ENCODE assay signal across 22 cellular contexts in genomic region chr6:168277274-168277669, GRCh38. TPM values are rescaled to one million over a fixed set of nuclear protein-coding genes. Genes with fewer than 3 reads are reported as not detected.
"Had no signal": no experiment of that assay in that cellular context is flagged by ENCODE, and none has a peak within 500 bp of the region (broad histone marks: within the 10 kb centered on the region; RNA-seq: fewer than 3 reads in every experiment).

No MANE protein-coding gene starts in this region.

- H3K4me1 Mint-ChIP-seq: activated CD4-positive, alpha-beta T cell treated with anti-CD3 and anti-CD28 coated beads for 36 hours; activated CD8-positive, alpha-beta memory T cell treated with anti-CD3 and anti-CD28 coated beads, Interleukin-2, amount 10 ng/mL, durations not matched to agents 7 days and 5 days had no signal

- H3K9me3 Mint-ChIP-seq: activated CD4-positive, alpha-beta memory T cell treated with anti-CD3 and anti-CD28 coated beads for 36 hours; activated naive CD4-positive, alpha-beta T cell treated with anti-CD3 and anti-CD28 coated beads, Interleukin-2, amount 50 U/mL, for 72 hours; activated T-cell treated with anti-CD3 and anti-CD28 coated beads, Interleukin-2, amount 50 U/mL, for 24 hours had no signal

- ATAC-seq: activated CD4-positive, alpha-beta T cell treated with anti-CD3 and anti-CD28 coated beads for 36 hours; activated CD8-positive, alpha-beta memory T cell treated with anti-CD3 and anti-CD28 coated beads, Interleukin-2, amount 10 ng/mL, durations not matched to agents 7 days and 5 days; activated naive CD4-positive, alpha-beta T cell treated with anti-CD3 and anti-CD28 coated beads, Interleukin-2, amount 50 U/mL, for 72 hours; esophagus mucosa; left lung had no signal

- H3K4me3 ChIP-seq: colonic mucosa, hepatocyte, left lung, tibial nerve, vagina had no signal

- H3K36me3 Mint-ChIP-seq: activated CD4-positive, alpha-beta memory T cell treated with anti-CD3 and anti-CD28 coated beads for 36 hours; activated CD8-positive, alpha-beta memory T cell treated with anti-CD3 and anti-CD28 coated beads, Interleukin-2, amount 10 ng/mL, durations not matched to agents 7 days and 5 days; naive B cell had no signal

- H3K27me3 ChIP-seq: colonic mucosa, hepatocyte, vagina had no signal

- H3K36me3 ChIP-seq: colonic mucosa, left lung, neutrophil, tibial nerve, vagina had no signal

- H3K4me3 Mint-ChIP-seq: activated CD4-positive, alpha-beta memory T cell treated with anti-CD3 and anti-CD28 coated beads for 36 hours; activated CD4-positive, alpha-beta T cell treated with anti-CD3 and anti-CD28 coated beads for 36 hours; activated CD8-positive, alpha-beta memory T cell treated with anti-CD3 and anti-CD28 coated beads, Interleukin-2, amount 10 ng/mL, durations not matched to agents 7 days and 5 days; activated T-cell treated with anti-CD3 and anti-CD28 coated beads, Interleukin-2, amount 50 U/mL, for 24 hours; naive B cell had no signal

- H3K27ac Mint-ChIP-seq: activated CD4-positive, alpha-beta memory T cell treated with anti-CD3 and anti-CD28 coated beads for 36 hours; activated CD4-positive, alpha-beta T cell treated with anti-CD3 and anti-CD28 coated beads for 36 hours; activated CD8-positive, alpha-beta memory T cell treated with anti-CD3 and anti-CD28 coated beads, Interleukin-2, amount 10 ng/mL, durations not matched to agents 7 days and 5 days; activated naive CD4-positive, alpha-beta T cell treated with anti-CD3 and anti-CD28 coated beads, Interleukin-2, amount 50 U/mL, for 72 hours; activated T-cell treated with anti-CD3 and anti-CD28 coated beads, Interleukin-2, amount 50 U/mL, for 24 hours; naive B cell had no signal

- DNase-seq: activated CD4-positive, alpha-beta memory T cell treated with anti-CD3 and anti-CD28 coated beads for 36 hours; activated CD4-positive, alpha-beta T cell treated with anti-CD3 and anti-CD28 coated beads for 36 hours; activated CD8-positive, alpha-beta memory T cell treated with anti-CD3 and anti-CD28 coated beads, Interleukin-2, amount 10 ng/mL, durations not matched to agents 7 days and 5 days; activated T-cell treated with anti-CD3 and anti-CD28 coated beads, Interleukin-2, amount 50 U/mL, for 24 hours; central memory CD4-positive, alpha-beta T cell; colonic mucosa; islet precursor cell; left lung; mammary epithelial cell; naive B cell; small intestine; stimulated activated CD4-positive, alpha-beta T cell treated with anti-CD3 and anti-CD28 coated beads, Interleukin-4, amount 100 ng/mL, for 4 hours; stimulated activated CD8-positive, alpha-beta memory T cell treated with anti-CD3 and anti-CD28 coated beads, Interleukin-4, amount 100 ng/mL, for 48 hours; stimulated activated naive CD4-positive, alpha-beta T cell treated with Interleukin-2 at 50 U/mL for 16 hours; substantia nigra had no signal

RNA-seq across cellular contexts. Expression of gene DACT2, which starts 42.3 kb away (rescaled TPM):
- total RNA-seq: activated CD4-positive, alpha-beta memory T cell treated with anti-CD3 and anti-CD28 coated beads for 36 hours; activated naive CD4-positive, alpha-beta T cell treated with anti-CD3 and anti-CD28 coated beads, Interleukin-2, amount 50 U/mL, for 72 hours; mononuclear cell had no signal
